Comparison of ENCODE assay signal across 1 cellular context in the genomic region with DNA sequence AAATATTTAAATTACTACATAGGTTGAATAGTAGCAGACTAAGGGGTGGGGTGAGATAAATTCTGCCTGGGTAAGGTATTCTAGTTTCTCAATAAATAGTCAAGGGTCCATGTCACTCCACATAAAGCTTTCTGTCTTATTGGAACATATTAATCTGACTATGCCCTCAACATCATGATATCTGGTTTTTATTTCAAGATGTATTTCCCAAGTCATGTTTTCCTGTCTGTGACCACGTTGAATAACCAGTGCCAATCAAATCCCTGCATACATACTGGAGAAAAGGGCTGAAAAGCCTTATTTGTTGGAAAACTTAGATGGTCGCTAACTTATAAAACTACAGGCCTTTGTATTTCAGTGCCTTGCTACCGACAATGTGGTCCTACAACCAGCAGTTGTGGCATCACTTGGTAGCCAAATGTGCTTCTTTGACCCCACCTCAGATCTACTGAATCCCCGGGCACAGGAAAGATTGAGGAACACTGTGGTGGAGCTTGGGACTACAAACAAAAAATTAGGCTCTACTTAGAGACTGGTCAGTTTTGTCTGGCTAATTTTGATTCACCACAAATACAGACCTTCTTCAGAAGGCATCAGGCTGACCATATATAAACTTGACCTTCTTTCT.
TF ChIP-seq lines count a peak whose summit lies in the region.

No MANE protein-coding gene starts in this region.

TF ChIP-seq in A549, 52 proteins besides CTCF, POLR2A, EP300 and RAD21 (continued from another document):
- TF ChIP-seq TP53 (CRISPR knock-in tag; IDR thresholded peaks at IDR 0.05) = peak; percentile 92
- TF ChIP-seq E2F6 (IDR thresholded peaks at IDR 0.05; ENCODE audit: borderline replicate concordance, low read depth) = no peak
- no peak for TF ChIP-seq FOXS1 (CRISPR knock-in tag; IDR thresholded peaks at IDR 0.05)
- no peak for TF ChIP-seq JUNB (IDR thresholded peaks at IDR 0.05)
- TF ChIP-seq HDAC2 (IDR thresholded peaks at IDR 0.05) = no peak
- TF ChIP-seq MYC (IDR thresholded peaks at IDR 0.05; ENCODE audit: borderline replicate concordance, low read length) = no peak
- TF ChIP-seq CBX2 (IDR thresholded peaks at IDR 0.05; ENCODE audit: borderline replicate concordance, low read depth) = no peak
- TF ChIP-seq ATOH8 (CRISPR knock-in tag; IDR thresholded peaks at IDR 0.05; ENCODE audit: low read depth) = no peak
- TF ChIP-seq ESRRA (IDR thresholded peaks at IDR 0.05; ENCODE audit: borderline replicate concordance, low read length) = no peak
- peak; percentile 83 for TF ChIP-seq FOSB (CRISPR knock-in tag; IDR thresholded peaks at IDR 0.05)
- TF ChIP-seq SMC3 (IDR thresholded peaks at IDR 0.05) = no peak
- TF ChIP-seq RARB (CRISPR knock-in tag; IDR thresholded peaks at IDR 0.05) = peak; percentile 78
- no peak for TF ChIP-seq CHD2 (IDR thresholded peaks at IDR 0.05; ENCODE audit: low read length, partially characterized antibody)
- no peak for TF ChIP-seq CHD4 (IDR thresholded peaks at IDR 0.05; ENCODE audit: borderline replicate concordance)
- no peak for TF ChIP-seq CEBPB (IDR thresholded peaks at IDR 0.05)
- TF ChIP-seq FOSL2 (IDR thresholded peaks at IDR 0.05) = no peak
- no peak for TF ChIP-seq FOSL2 (CRISPR knock-in tag; IDR thresholded peaks at IDR 0.05)
- TF ChIP-seq, protein P1, sequence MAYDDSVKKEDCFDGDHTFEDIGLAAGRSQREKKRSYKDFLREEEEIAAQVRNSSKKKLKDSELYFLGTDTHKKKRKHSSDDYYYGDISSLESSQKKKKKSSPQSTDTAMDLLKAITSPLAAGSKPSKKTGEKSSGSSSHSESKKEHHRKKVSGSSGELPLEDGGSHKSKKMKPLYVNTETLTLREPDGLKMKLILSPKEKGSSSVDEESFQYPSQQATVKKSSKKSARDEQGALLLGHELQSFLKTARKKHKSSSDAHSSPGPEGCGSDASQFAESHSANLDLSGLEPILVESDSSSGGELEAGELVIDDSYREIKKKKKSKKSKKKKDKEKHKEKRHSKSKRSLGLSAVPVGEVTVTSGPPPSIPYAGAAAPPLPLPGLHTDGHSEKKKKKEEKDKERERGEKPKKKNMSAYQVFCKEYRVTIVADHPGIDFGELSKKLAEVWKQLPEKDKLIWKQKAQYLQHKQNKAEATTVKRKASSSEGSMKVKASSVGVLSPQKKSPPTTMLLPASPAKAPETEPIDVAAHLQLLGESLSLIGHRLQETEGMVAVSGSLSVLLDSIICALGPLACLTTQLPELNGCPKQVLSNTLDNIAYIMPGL (CRISPR knock-in tag; IDR thresholded peaks at IDR 0.05; ENCODE audit: borderline replicate concordance) = peak; percentile 26
- TF ChIP-seq USF2 (IDR thresholded peaks at IDR 0.05) = no peak
- no peak for TF ChIP-seq HOXB13 (CRISPR knock-in tag; IDR thresholded peaks at IDR 0.05; ENCODE audit: low read depth)
- no peak for TF ChIP-seq NR3C1 (IDR thresholded peaks at IDR 0.05)
- TF ChIP-seq KDM1A (IDR thresholded peaks at IDR 0.05; ENCODE audit: low read depth) = no peak
- peak; percentile 84; the same call in 1 of the 2 replicates for TF ChIP-seq TFCP2L1 (CRISPR knock-in tag; IDR thresholded peaks at IDR 0.05)
- no peak for TF ChIP-seq KDM5A (IDR thresholded peaks at IDR 0.05)
- no peak for TF ChIP-seq SREBF2 (IDR thresholded peaks at IDR 0.05)
- TF ChIP-seq HOXB5 (CRISPR knock-in tag; IDR thresholded peaks at IDR 0.05) = no peak
- TF ChIP-seq PBX3 (IDR thresholded peaks at IDR 0.05) = no peak
- peak; percentile 98 for TF ChIP-seq POLR2AphosphoS2 (conservative IDR thresholded peaks at IDR 0.05; ENCODE audit: low read length)
- no peak for TF ChIP-seq CBX8 (IDR thresholded peaks at IDR 0.05)
- TF ChIP-seq HOXA7 (CRISPR knock-in tag; IDR thresholded peaks at IDR 0.05) = peak; percentile 92
- TF ChIP-seq ELK1 (IDR thresholded peaks at IDR 0.05; ENCODE audit: low read depth, low read length) = no peak
- no peak for TF ChIP-seq RNF2 (IDR thresholded peaks at IDR 0.05; ENCODE audit: borderline replicate concordance, low read depth)
- TF ChIP-seq MAZ (IDR thresholded peaks at IDR 0.05; ENCODE audit: borderline replicate concordance, low read depth, low read length) = no peak
- TF ChIP-seq MAFK (IDR thresholded peaks at IDR 0.05; ENCODE audit: partially characterized antibody) = no peak
- TF ChIP-seq GATA3 (IDR thresholded peaks at IDR 0.05; ENCODE audit: borderline replicate concordance) = 0 out of 2 replicates have a peak, but pooled peaks have one; percentile 7
- TF ChIP-seq BHLHE40 (IDR thresholded peaks at IDR 0.05; ENCODE audit: low read depth, low read length) = no peak
- no peak for TF ChIP-seq NPAS2 (CRISPR knock-in tag; IDR thresholded peaks at IDR 0.05; ENCODE audit: borderline replicate concordance)
- no peak for TF ChIP-seq RFX5 (IDR thresholded peaks at IDR 0.05)
- TF ChIP-seq ZC3H11A (IDR thresholded peaks at IDR 0.05) = no peak
